In genomic region chr17:60971515-60972369, GRCh38 we compare ENCODE assay signal across 8 cellular contexts.
DNase-seq lines count a peak whose midpoint lies in the region; ATAC-seq and TF ChIP-seq lines count a peak whose summit lies in the region.

No MANE protein-coding gene starts in this region.

- H3K27ac ChIP-seq in SU-DHL-6 (ENCODE audit: low read depth, low read length) (no peak overlapping the region), upper lobe of left lung (no peak overlapping the region)

- H4K20me1 ChIP-seq in SU-DHL-6 (ENCODE audit: low read depth, low read length) = no peaks in the 10 kb centered on the region

- 53 to 60% methylated on average over 6 of the region's 6 CpGs for WGBS in upper lobe of left lung, 2 donors

- no peak for TF ChIP-seq EP300 in upper lobe of left lung (IDR thresholded peaks at IDR 0.05)

- intact Hi-C loops in Right ventricle myocardium inferior (cut with DNase I) (no loop called here), cardiac septum (cut with DNase I) (no loop called here)

- no peak overlapping the region for H3K4me3 ChIP-seq in SU-DHL-6 (ENCODE audit: insufficient read depth, low read length, poor library complexity, severe bottlenecking)
- H3K4me3 ChIP-seq in choroid plexus epithelial cell (ENCODE audit: low read depth, low read length) = no peak overlapping the region
- H3K4me3 ChIP-seq in upper lobe of left lung = no peak overlapping the region

- TF ChIP-seq CTCF in SU-DHL-6 (IDR thresholded peaks at IDR 0.05; ENCODE audit: insufficient read depth, low read length, poor library complexity, severe bottlenecking) (peak; percentile 72), choroid plexus epithelial cell (conservative IDR thresholded peaks at IDR 0.05; ENCODE audit: low read depth, low read length) (peak; percentile 85), upper lobe of left lung (IDR thresholded peaks at IDR 0.05) (peak in 5 of 6 experiments; percentile 48 to 77 (median 64))

- no peak for TF ChIP-seq POLR2A in upper lobe of left lung (IDR thresholded peaks at IDR 0.05)

- no peaks in the 10 kb centered on the region for H3K9me2 ChIP-seq in SU-DHL-6 (replicated peaks; ENCODE audit: insufficient read depth, low read length)

- H3K9me3 ChIP-seq in SU-DHL-6 (ENCODE audit: insufficient read depth, low read length) (no peaks in the 10 kb centered on the region), upper lobe of left lung (no peaks in the 10 kb centered on the region)

- H3K27me3 ChIP-seq in SU-DHL-6 (ENCODE audit: low read length) (no peaks in the 10 kb centered on the region), upper lobe of left lung (no peaks in the 10 kb centered on the region)

- H3K9ac ChIP-seq in SU-DHL-6 (ENCODE audit: low read length) = no peak overlapping the region

- ATAC-seq in Right ventricle myocardium inferior (peak; percentile 37), upper lobe of left lung (ENCODE audit: low FRiP score in 2 of 2) (no peak)

- DNase-seq in Right ventricle myocardium inferior (ENCODE audit: missing footprints) = no peak
- no peak for DNase-seq in cardiac septum (ENCODE audit: low spot score)
- DNase-seq in MV-4-11 (lab: John Stamatoyannopoulos, UW) = peak; percentile 31
- DNase-seq in choroid plexus epithelial cell (ENCODE audit: low read depth) = peak; percentile 83
- peak; percentile 68 to 73 for DNase-seq in lung microvascular endothelial cell (ENCODE audit: low read depth in 2 of 2)
- peak in 1 of 2 donors; percentile 37 for DNase-seq in upper lobe of left lung
- DNase-seq in anterior cingulate cortex (lab: John Stamatoyannopoulos, UW) = no peak

- no peaks in the 10 kb centered on the region for H3K79me2 ChIP-seq in SU-DHL-6 (ENCODE audit: insufficient read depth, low read length)

- no peaks in the 10 kb centered on the region for H3F3A ChIP-seq in SU-DHL-6 (ENCODE audit: insufficient read depth)

- H3K4me1 ChIP-seq in upper lobe of left lung = no peaks in the 10 kb centered on the region

- H3K36me3 ChIP-seq in SU-DHL-6 (ENCODE audit: low read length) (no peaks in the 10 kb centered on the region), upper lobe of left lung (no peaks in the 10 kb centered on the region)

- H3K4me2 ChIP-seq in SU-DHL-6 (ENCODE audit: low read depth, low read length, poor library complexity, severe bottlenecking) = no peak overlapping the region

- H2AFZ ChIP-seq in SU-DHL-6 (ENCODE audit: low read depth, low read length, severe bottlenecking) = no peak overlapping the region

Comparison
In these comparisons a context has a peak if more than half of its experiments do, and no peak if none do; other contexts are left out.
1. DNase-seq: peak in MV-4-11 (single experiment), choroid plexus epithelial cell (single experiment) and lung microvascular endothelial cell (2 of 2); none in Right ventricle myocardium inferior (single experiment), cardiac septum (single experiment) and anterior cingulate cortex (0 of 58).
2. Peak in every context shown above with its lines, with median percentiles within 50 percentile points of each other: CTCF ChIP-seq.